In genomic region chr22:38696606-38697005, GRCh38 we compare ENCODE assay signal across 8 cellular contexts. TPM values are rescaled to one million over a fixed set of nuclear protein-coding genes. Genes with fewer than 3 reads are reported as not detected.
DNase-seq lines count a peak whose midpoint lies in the region; ATAC-seq and TF ChIP-seq lines count a peak whose summit lies in the region.

No MANE protein-coding gene starts in this region.

- TF ChIP-seq POLR2A in upper lobe of left lung (IDR thresholded peaks at IDR 0.05): no peak

- H3K4me1 ChIP-seq in SK-N-SH (ENCODE audit: control insufficient read depth in 1 of 2, insufficient read depth in 2 of 2, low read depth in 1 of 2, low read length in 1 of 2) (peaks cover 7 to 20% of the 10 kb centered on the region in 2 experiments; a peak in 2 of 4 replicates), muscle layer of duodenum (ENCODE audit: control insufficient read depth in 1 of 2, insufficient read depth in 2 of 2, low read length in 2 of 2) (peaks cover 17 to 34% of the 10 kb centered on the region in 2 donors), upper lobe of left lung (peaks cover 55 to 69% (median 58%) of the 10 kb centered on the region in 4 donors)

- CTCF ChIA-PET in SK-N-SH (lab: Yijun Ruan, JAX): no interaction called here

- H3K27ac ChIP-seq in SK-N-SH (ENCODE audit: low read depth in 2 of 2, low read length in 1 of 2) (peak overlapping the region in 1 of 2 experiments; percentile 71; a peak in 2 of 4 replicates), muscle layer of duodenum (ENCODE audit: low read length) (peak overlapping the region; percentile 70), upper lobe of left lung (peak overlapping the region; percentile 41 to 99 (median 98))

- TF ChIP-seq CTCF in SK-N-SH (IDR thresholded peaks at IDR 0.05): no peak
- no peak for TF ChIP-seq CTCF in upper lobe of left lung (IDR thresholded peaks at IDR 0.05)

- DNase-seq in EL (peak; percentile 84), SK-N-SH (no peak), upper lobe of left lung (no peak), NCI-H1092 (lab: John Stamatoyannopoulos, UW) (no peak), H7 (no peak)
- DNase-seq in central memory CD4-positive, alpha-beta T cell: peak; percentile 15

- peak overlapping the region in 1 of 2 experiments; percentile 32; a peak in 1 of 4 replicates for H3K4me3 ChIP-seq in SK-N-SH (ENCODE audit: low read depth in 2 of 2, low read length in 1 of 2)
- no peak overlapping the region for H3K4me3 ChIP-seq in muscle layer of duodenum (ENCODE audit: low read depth in 1 of 2, low read length in 2 of 2)
- H3K4me3 ChIP-seq in upper lobe of left lung: peak overlapping the region in 1 of 4 donors; percentile 65
- no peak overlapping the region for H3K4me3 ChIP-seq in H7 (ENCODE audit: insufficient read depth, low read depth, low read length)

- H3K9me2 ChIP-seq in SK-N-SH: no peaks in the 10 kb centered on the region

- no peak for TF ChIP-seq RAD21 in SK-N-SH (IDR thresholded peaks at IDR 0.05; ENCODE audit: low read length)

- H3K9ac ChIP-seq in SK-N-SH: peak overlapping the region; percentile 34; the same call in 1 of the 2 replicates

- no peaks in the 10 kb centered on the region for H4K20me1 ChIP-seq in SK-N-SH (ENCODE audit: insufficient read depth)

- no peaks in the 10 kb centered on the region for H3K36me3 ChIP-seq in SK-N-SH (replicated peaks in 1 of 2; ENCODE audit: control insufficient read depth in 1 of 2, insufficient read depth in 2 of 2, low read length in 1 of 2)
- peaks cover 2 to 11% of the 10 kb centered on the region in 2 donors for H3K36me3 ChIP-seq in muscle layer of duodenum (ENCODE audit: control insufficient read depth in 1 of 2, insufficient read depth in 2 of 2, low read length in 2 of 2)
- peaks cover 0 to 31% (median 5%) of the 10 kb centered on the region in 4 donors for H3K36me3 ChIP-seq in upper lobe of left lung
- H3K36me3 ChIP-seq in H7 (replicated peaks; ENCODE audit: control insufficient read depth, insufficient read depth, low read length): 0 out of 2 replicates have a peak, but pooled peaks cover 1% of the 10 kb centered on the region

- H3K27me3 ChIP-seq in SK-N-SH (ENCODE audit: insufficient read depth): no peaks in the 10 kb centered on the region
- H3K27me3 ChIP-seq in muscle layer of duodenum (ENCODE audit: low read depth, low read length): no peaks in the 10 kb centered on the region
- H3K27me3 ChIP-seq in upper lobe of left lung: no peaks in the 10 kb centered on the region
- H3K27me3 ChIP-seq in H7 (ENCODE audit: control insufficient read depth, insufficient read depth, low read length): no peaks in the 10 kb centered on the region

- H3K4me2 ChIP-seq in SK-N-SH: peak overlapping the region; percentile 85

- peaks cover 29% of the 10 kb centered on the region for H3F3A ChIP-seq in SK-N-SH (replicated peaks; ENCODE audit: insufficient read depth)

- H3K9me3 ChIP-seq in SK-N-SH (no peaks in the 10 kb centered on the region), muscle layer of duodenum (ENCODE audit: control insufficient read depth in 1 of 2, low read length in 2 of 2) (no peaks in the 10 kb centered on the region), upper lobe of left lung (no peaks in the 10 kb centered on the region)

- ATAC-seq in upper lobe of left lung (ENCODE audit: low FRiP score in 2 of 2): no peak
- no peak for ATAC-seq in HG02623 (IDR thresholded peaks at IDR 0.05; ENCODE audit: unreplicated experiment)

- POLR2A ChIA-PET in SK-N-SH (lab: Yijun Ruan, JAX): no interaction called here

- H2AFZ ChIP-seq in SK-N-SH (ENCODE audit: low read depth): no peak overlapping the region

- TF ChIP-seq EP300 in SK-N-SH (IDR thresholded peaks at IDR 0.05; ENCODE audit: borderline replicate concordance in 1 of 2, low read depth in 1 of 2, low read length in 1 of 2): no peak
- TF ChIP-seq EP300 in upper lobe of left lung (IDR thresholded peaks at IDR 0.05): no peak

- peaks cover 87% of the 10 kb centered on the region for H3K79me2 ChIP-seq in SK-N-SH (ENCODE audit: insufficient read depth)

- 25% methylated on average over 1 of the region's 1 CpG for WGBS in SK-N-SH (ENCODE audit: low lambda C conversion rate)
- 14 to 43% methylated on average over 1 of the region's 1 CpG for WGBS in upper lobe of left lung, 2 donors

TF ChIP-seq in SK-N-SH, 30 proteins besides CTCF, POLR2A, EP300 and RAD21 (continues in another document):
- no peak for TF ChIP-seq RXRA (IDR thresholded peaks at IDR 0.05; ENCODE audit: borderline replicate concordance, low read depth)
- TF ChIP-seq TEAD4 (IDR thresholded peaks at IDR 0.05; ENCODE audit: borderline replicate concordance, insufficient read depth): no peak
- TF ChIP-seq POLR2AphosphoS5 (IDR thresholded peaks at IDR 0.05; ENCODE audit: low read depth, low read length): no peak
- TF ChIP-seq RCOR1 (IDR thresholded peaks at IDR 0.05; ENCODE audit: low read length): no peak
- no peak for TF ChIP-seq SIN3A (IDR thresholded peaks at IDR 0.05; ENCODE audit: borderline replicate concordance, low read depth, low read length)
- TF ChIP-seq MAX (IDR thresholded peaks at IDR 0.05; ENCODE audit: low read depth): no peak
- no peak for TF ChIP-seq FOXJ3 (CRISPR knock-in tag; IDR thresholded peaks at IDR 0.05)
- no peak for TF ChIP-seq USF2 (IDR thresholded peaks at IDR 0.05; ENCODE audit: borderline replicate concordance, low read depth, low read length)
- TF ChIP-seq ELF1 (IDR thresholded peaks at IDR 0.05): no peak
- TF ChIP-seq GABPA (IDR thresholded peaks at IDR 0.05; ENCODE audit: low read depth): no peak
- no peak for TF ChIP-seq CHD2 (IDR thresholded peaks at IDR 0.05; ENCODE audit: low read length, partially characterized antibody)
- no peak for TF ChIP-seq TCF12 (IDR thresholded peaks at IDR 0.05)
- TF ChIP-seq USF1 (IDR thresholded peaks at IDR 0.05; ENCODE audit: borderline replicate concordance, low read depth): no peak
- TF ChIP-seq NRF1 (IDR thresholded peaks at IDR 0.05; ENCODE audit: low read depth, low read length): no peak
- no peak for TF ChIP-seq EZH2phosphoT487 (IDR thresholded peaks at IDR 0.05; ENCODE audit: borderline replicate concordance, low read depth)
- TF ChIP-seq JUND (IDR thresholded peaks at IDR 0.05): peak; percentile 33; the same call in 1 of the 2 replicates
- peak; percentile 46; the same call in 1 of the 2 replicates for TF ChIP-seq FOSL2 (IDR thresholded peaks at IDR 0.05; ENCODE audit: borderline replicate concordance, low read depth)
- no peak for TF ChIP-seq RFX5 (IDR thresholded peaks at IDR 0.05; ENCODE audit: low read length)

RNA-seq across cellular contexts. Expression of gene JOSD1, which starts 4.1 kb away (rescaled TPM):
- polyA plus RNA-seq in SK-N-SH (2012; rRNA removed): 17.8 and 23.0 TPM in 2 replicates
- polyA plus RNA-seq in SK-N-SH (2012; cell fraction: cytosol; rRNA removed): 15.1 and 19.6 TPM in 2 replicates
- 30.5 and 40.6 TPM in 2 replicates for polyA plus RNA-seq in SK-N-SH (2012; cell fraction: nucleus; rRNA removed)
- 10 to 100 TPM; 47.1 to 84.8 (median 67.3) TPM for total RNA-seq in upper lobe of left lung
- 33.8 and 34.2 TPM in 2 replicates for total RNA-seq in H7 (2014; rRNA removed; shearing (Covaris generic))

RNA-seq across cellular contexts. Expression of gene GTPBP1, which starts 9.1 kb away (rescaled TPM):
- polyA plus RNA-seq in SK-N-SH (2012; rRNA removed): 11.9 and 15.2 TPM in 2 replicates
- polyA plus RNA-seq in SK-N-SH (2012; cell fraction: cytosol; rRNA removed): 8.8 and 10.2 TPM in 2 replicates
- polyA plus RNA-seq in SK-N-SH (2012; cell fraction: nucleus; rRNA removed): 33.8 and 37.1 TPM in 2 replicates
- total RNA-seq in upper lobe of left lung: 100 to 1,000 TPM in 2 of 6 donors, 10 to 100 TPM in 4; 57.9 to 176 (median 73.6) TPM
- 71.4 and 92.1 TPM in 2 replicates for total RNA-seq in H7 (2014; rRNA removed; shearing (Covaris generic))

RNA-seq across cellular contexts. Expression of gene TOMM22, which starts 14.8 kb away (rescaled TPM):
- 33.1 and 33.6 TPM in 2 replicates for polyA plus RNA-seq in SK-N-SH (2012; rRNA removed)
- polyA plus RNA-seq in SK-N-SH (2012; cell fraction: cytosol; rRNA removed): 41.1 and 46.9 TPM in 2 replicates
- polyA plus RNA-seq in SK-N-SH (2012; cell fraction: nucleus; rRNA removed): 6.2 and 10.6 TPM in 2 replicates
- total RNA-seq in upper lobe of left lung: 10 to 100 TPM in 5 of 6 donors, 1 to 10 TPM in 1; 9.4 to 60.3 (median 24.1) TPM
- 70.8 and 79.3 TPM in 2 replicates for total RNA-seq in H7 (2014; rRNA removed; shearing (Covaris generic))

RNA-seq across cellular contexts. Expression of gene CBY1, which starts 40.2 kb away (rescaled TPM):
- polyA plus RNA-seq in SK-N-SH (2012; rRNA removed): 21.8 and 23.4 TPM in 2 replicates
- polyA plus RNA-seq in SK-N-SH (2012; cell fraction: cytosol; rRNA removed): 24.6 and 27.2 TPM in 2 replicates
- 14.2 and 14.9 TPM in 2 replicates for polyA plus RNA-seq in SK-N-SH (2012; cell fraction: nucleus; rRNA removed)
- 10 to 100 TPM; 15.8 to 30.3 (median 23.5) TPM for total RNA-seq in upper lobe of left lung
- 13.3 and 21.1 TPM in 2 replicates for total RNA-seq in H7 (2014; rRNA removed; shearing (Covaris generic))

RNA-seq across cellular contexts. Expression of gene FAM227A, which starts 40.4 kb away (rescaled TPM):
- 1.2 and 1.9 TPM in 2 replicates for polyA plus RNA-seq in SK-N-SH (2012; rRNA removed)
- polyA plus RNA-seq in SK-N-SH (2012; cell fraction: cytosol; rRNA removed): 0.45 and 0.54 TPM in 2 replicates
- 5.6 and 10.7 TPM in 2 replicates for polyA plus RNA-seq in SK-N-SH (2012; cell fraction: nucleus; rRNA removed)
- 10 to 100 TPM in 3 of 6 donors, 1 to 10 TPM in 2, under 1 TPM in 1; 0.49 to 21.3 (median 8.3) TPM for total RNA-seq in upper lobe of left lung
- 1.2 and 3.8 TPM in 2 replicates for total RNA-seq in H7 (2014; rRNA removed; shearing (Covaris generic))

Comparison
In these comparisons a context has a peak if more than half of its experiments do, and no peak if none do; other contexts are left out.
1. DNase-seq: peak in EL (single experiment) and central memory CD4-positive, alpha-beta T cell (single experiment); none in SK-N-SH (single experiment), upper lobe of left lung (0 of 2), NCI-H1092 (single experiment) and H7 (single experiment).